ENCODE assay signal across 8 cellular contexts in the genomic region with DNA sequence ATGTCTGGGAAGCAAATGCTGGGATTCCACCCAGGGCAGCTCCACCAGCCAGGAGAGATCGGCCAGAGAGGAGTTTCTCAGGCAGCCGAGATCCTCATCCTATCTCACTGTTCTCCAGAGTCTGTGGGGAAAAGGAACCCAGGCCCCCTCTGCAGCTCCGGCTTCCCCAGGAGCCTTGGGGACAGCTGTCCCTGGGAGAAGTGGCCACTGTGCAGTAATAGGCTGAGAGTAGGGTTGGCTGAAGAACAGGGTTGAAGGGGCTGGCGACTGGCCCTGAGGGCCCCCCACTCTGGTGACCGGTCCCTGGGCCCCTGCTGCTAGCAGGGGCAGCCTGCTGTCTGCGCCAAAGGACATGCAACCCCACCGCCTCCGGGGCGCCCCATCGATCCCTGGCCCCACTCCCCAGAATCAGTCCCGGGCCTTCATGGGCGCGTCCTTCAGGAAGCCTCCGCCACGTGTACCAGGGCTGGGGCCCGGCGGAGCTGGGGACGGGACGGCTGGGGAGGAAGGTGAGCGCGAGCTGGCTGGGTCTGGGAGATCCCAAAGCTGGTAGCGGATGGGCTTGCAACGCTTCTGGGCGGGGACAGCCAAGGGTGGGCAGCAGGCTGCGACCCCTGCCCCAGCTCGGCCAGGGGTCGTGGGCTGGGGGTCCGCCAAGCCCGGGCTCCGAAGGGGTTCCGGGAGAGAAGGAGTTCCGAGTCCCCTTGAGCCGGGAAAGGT. TPM values are rescaled to one million over a fixed set of nuclear protein-coding genes. Genes with fewer than 3 reads are reported as not detected.
DNase-seq lines count a peak whose midpoint lies in the region; ATAC-seq, FAIRE-seq and TF ChIP-seq lines count a peak whose summit lies in the region.

No MANE protein-coding gene starts in this region.

- peaks cover 33% of the 10 kb centered on the region for H3K36me3 Mint-ChIP-seq in Caco-2 (ENCODE audit: insufficient read depth, unreplicated experiment)

- H3K4me3 ChIP-seq in Caco-2 (ENCODE audit: low read depth, low read length) (peak overlapping the region; percentile 68), MM.1S (ENCODE audit: low read length) (peak overlapping the region; percentile 17; the same call in 1 of the 2 replicates), bronchial epithelial cell (ENCODE audit: low read depth, low read length) (peak overlapping the region; percentile 89), lower leg skin (ENCODE audit: low read depth, poor library complexity, severe bottlenecking) (peak overlapping the region; percentile 72), tibial artery (peak overlapping the region; percentile 89 to 95)

- peak overlapping the region; percentile 79 for H3K4me3 Mint-ChIP-seq in Caco-2 (ENCODE audit: unreplicated experiment)

- WGBS in lower leg skin, 2 donors = 1 to 4% methylated on average over 7 to 33 of the region's 33 CpGs

- H2AFZ ChIP-seq in MM.1S (ENCODE audit: low read length) = no peak overlapping the region

- no TSS peak for BruUV-seq in Caco-2 (replicated peaks; lab: Mats Ljungman, UMichigan)

- H3K27ac Mint-ChIP-seq in Caco-2 (ENCODE audit: unreplicated experiment) = peak overlapping the region; percentile 72

- DNase-seq in Caco-2 (peak; percentile 49), MM.1S (no peak), bronchial epithelial cell (ENCODE audit: low read depth) (no peak), lower leg skin (ENCODE audit: low spot score in 2 of 2) (no peak), tibial artery (no peak)

- no peaks in the 10 kb centered on the region for H3K36me3 ChIP-seq in Caco-2 (ENCODE audit: control insufficient read depth, insufficient read depth, low read length)
- no peaks in the 10 kb centered on the region for H3K36me3 ChIP-seq in MM.1S (replicated peaks; ENCODE audit: insufficient read depth, low read length)
- peaks cover 2% of the 10 kb centered on the region for H3K36me3 ChIP-seq in bronchial epithelial cell (ENCODE audit: control insufficient read depth, insufficient read depth, low read length)
- H3K36me3 ChIP-seq in tibial artery = peaks cover 0 to 15% (median 0%) of the 10 kb centered on the region in 3 donors

- H3K4me1 Mint-ChIP-seq in Caco-2 (ENCODE audit: low read depth, unreplicated experiment) = peaks cover 3% of the 10 kb centered on the region

- H3F3A ChIP-seq in MM.1S (ENCODE audit: insufficient read depth, low read length) = peaks cover 6% of the 10 kb centered on the region; the same call in 1 of the 2 replicates

- POLR2A ChIA-PET in Caco-2 (lab: Charles Lee) = no interaction called here

- H3K27me3 Mint-ChIP-seq in Caco-2 (ENCODE audit: insufficient read depth, unreplicated experiment) = no peaks in the 10 kb centered on the region

- no peaks in the 10 kb centered on the region for H3K9me3 ChIP-seq in Caco-2
- no peaks in the 10 kb centered on the region for H3K9me3 ChIP-seq in MM.1S (replicated peaks; ENCODE audit: insufficient read depth, low read length)
- no peaks in the 10 kb centered on the region for H3K9me3 ChIP-seq in tibial artery

- no peaks in the 10 kb centered on the region for H3K9me3 Mint-ChIP-seq in Caco-2 (ENCODE audit: unreplicated experiment)

- H3K9me2 ChIP-seq in MM.1S (replicated peaks; ENCODE audit: insufficient read depth, low read length) = no peaks in the 10 kb centered on the region

- peak overlapping the region; percentile 55; the same call in 1 of the 2 replicates for H3K4me2 ChIP-seq in MM.1S (ENCODE audit: low read depth, low read length)

- no peaks in the 10 kb centered on the region for H3K79me2 ChIP-seq in MM.1S (ENCODE audit: low read length)

- H3K27me3 ChIP-seq in Caco-2 (replicated peaks; ENCODE audit: control insufficient read depth, insufficient read depth, low read length) (no peaks in the 10 kb centered on the region), MM.1S (replicated peaks; ENCODE audit: insufficient read depth, low read length) (no peaks in the 10 kb centered on the region), bronchial epithelial cell (ENCODE audit: control insufficient read depth, insufficient read depth, low read length) (no peaks in the 10 kb centered on the region), tibial artery (no peaks in the 10 kb centered on the region)

- no peak overlapping the region for H3K27ac ChIP-seq in MM.1S (ENCODE audit: low read length)
- peak overlapping the region; percentile 89 to 98 for H3K27ac ChIP-seq in tibial artery

- no peak for FAIRE-seq in bronchial epithelial cell (lab: Jason Lieb, UNC)

- H3K9ac ChIP-seq in MM.1S (ENCODE audit: low read length) = no peak overlapping the region

- no peak for TF ChIP-seq CTCF in Caco-2 (IDR thresholded peaks at IDR 0.05; ENCODE audit: insufficient read depth in 1 of 2, low read depth in 1 of 2, low read length in 1 of 2, severe bottlenecking in 1 of 2, unreplicated experiment in 1 of 2)
- no peak for TF ChIP-seq CTCF in MM.1S (IDR thresholded peaks at IDR 0.05; ENCODE audit: low read length)
- no peak for TF ChIP-seq CTCF in bronchial epithelial cell (IDR thresholded peaks at IDR 0.05; ENCODE audit: insufficient read depth, low read length, severe bottlenecking)
- TF ChIP-seq CTCF in lower leg skin (IDR thresholded peaks at IDR 0.05) = no peak
- TF ChIP-seq CTCF in tibial artery (IDR thresholded peaks at IDR 0.05) = no peak

- ATAC-seq in HG03442 (IDR thresholded peaks at IDR 0.05; ENCODE audit: unreplicated experiment) (no peak), HG03039 (IDR thresholded peaks at IDR 0.05; ENCODE audit: unreplicated experiment) (no peak), GM18517 (IDR thresholded peaks at IDR 0.05; ENCODE audit: unreplicated experiment) (no peak)

- H3K4me1 ChIP-seq in Caco-2 (peaks cover 9% of the 10 kb centered on the region), MM.1S (ENCODE audit: low read length) (peaks cover 14% of the 10 kb centered on the region), tibial artery (peaks cover 8 to 66% (median 50%) of the 10 kb centered on the region in 4 donors)

- intact Hi-C loops in Caco-2 (cut with micrococcal nuclease; ENCODE audit: unreplicated experiment) = loop anchor here (1.0 kb wide), 1 partner anchor 23 kb away; no protein-coding TSS in a partner anchor
- intact Hi-C loops in lower leg skin (cut with DNase I; ENCODE audit: low total_unique reads) = no loop called here
- intact Hi-C loops in tibial artery (cut with DNase I; ENCODE audit: low total_unique reads) = no loop called here

- CTCF ChIA-PET in Caco-2 (lab: Charles Lee) = interaction anchor here (1.6 kb wide), 1 partner anchor 42 kb away, joined by 3 read pairs; no protein-coding TSS in a partner anchor

- no peak for TF ChIP-seq POLR2A in lower leg skin (IDR thresholded peaks at IDR 0.05)

- no peaks in the 10 kb centered on the region for H4K20me1 ChIP-seq in MM.1S (ENCODE audit: insufficient read depth, low read length)

RNA-seq across cellular contexts. Expression of a gene that starts 44.0 kb away (rescaled TPM):
- total RNA-seq in Caco-2 (2022) (5.5 and 6.7 TPM in 2 replicates), bronchial epithelial cell (7.9 and 17.1 TPM in 2 replicates), lower leg skin (10 to 100 TPM; 17.4 to 66.8 (median 30.5) TPM)

Comparison
In these comparisons a context has a peak if more than half of its experiments do, and no peak if none do; other contexts are left out.
1. DNase-seq: peak in Caco-2 (2 of 2); none in MM.1S (single experiment), bronchial epithelial cell (single experiment), lower leg skin (0 of 2) and tibial artery (0 of 2).
2. H3K4me3 ChIP-seq: peak in every context shown above with its lines; median percentile 92 in tibial artery; 89 in bronchial epithelial cell; 72 in lower leg skin; 68 in Caco-2; 17 in MM.1S.